ENCODE assay signal across 17 cellular contexts in genomic region chr7:64733550-64734240, GRCh38.
DNase-seq lines count a peak whose midpoint lies in the region; ATAC-seq and TF ChIP-seq lines count a peak whose summit lies in the region.
"Had no signal": no experiment of that assay in that cellular context is flagged by ENCODE, and none has a peak within 500 bp of the region (broad histone marks: within the 10 kb centered on the region; RNA-seq: fewer than 3 reads in every experiment).

No MANE protein-coding gene starts in this region.

- DNase-seq in SK-N-SH (peak; percentile 19), HuH-7 (ENCODE audit: low spot score) (peak; percentile 23), Panc1 (ENCODE audit: low read depth, low spot score) (no peak), osteoblast (ENCODE audit: insufficient read length, low spot score, missing footprints) (peak; percentile 45)
- no peak for DNase-seq in effector CD8-positive, alpha-beta T cell (lab: John Stamatoyannopoulos, UW)
- no peak for DNase-seq in stimulated activated naive B cell treated with anti-CD40 and anti-IgM and Interleukin-4, amounts not matched to agents 10 μg/mL and 1 μg/mL and 100 μg/mL, for 72 hours
- DNase-seq: DMS79, GM23248, KBM-7, NCI-H1105, NCI-H2029, NCI-H2227 treated with DMSO at 0.1 percent for 48 hours, NCI-H510A, Right ventricle myocardium superior had no signal

- no peaks in the 10 kb centered on the region for H3K27me3 Mint-ChIP-seq in stimulated activated naive B cell treated with anti-CD40 and anti-IgM and Interleukin-4, amounts not matched to agents 10 μg/mL and 1 μg/mL and 100 μg/mL, for 72 hours

- in situ Hi-C loops in Panc1 (cut with HindIII; ENCODE audit: low pct_unique_long_range_greater_than_20kb, low sequenced_read_pairs): no loop called here

- no peak overlapping the region for H3K4me3 Mint-ChIP-seq in stimulated activated naive B cell treated with anti-CD40 and anti-IgM and Interleukin-4, amounts not matched to agents 10 μg/mL and 1 μg/mL and 100 μg/mL, for 72 hours

- H3K27ac ChIP-seq in SK-N-SH (ENCODE audit: low read depth in 2 of 2, low read length in 1 of 2): no peak overlapping the region
- no peak overlapping the region for H3K27ac ChIP-seq in Panc1 (ENCODE audit: low read length)
- no peak overlapping the region for H3K27ac ChIP-seq in osteoblast (ENCODE audit: low read depth, low read length)
- H3K27ac ChIP-seq: C4-2B, GM23248 had no signal

- no peaks in the 10 kb centered on the region for H3K9me2 ChIP-seq in SK-N-SH

- H3F3A ChIP-seq in SK-N-SH (replicated peaks; ENCODE audit: insufficient read depth): no peaks in the 10 kb centered on the region

- H3K9ac ChIP-seq in SK-N-SH: no peak overlapping the region
- H3K9ac ChIP-seq: GM23248 had no signal

- no peaks in the 10 kb centered on the region for H3K4me1 Mint-ChIP-seq in stimulated activated naive B cell treated with anti-CD40 and anti-IgM and Interleukin-4, amounts not matched to agents 10 μg/mL and 1 μg/mL and 100 μg/mL, for 72 hours

- H3K4me1 ChIP-seq in SK-N-SH (ENCODE audit: control insufficient read depth in 1 of 2, insufficient read depth in 2 of 2, low read depth in 1 of 2, low read length in 1 of 2) (no peaks in the 10 kb centered on the region), Panc1 (ENCODE audit: control insufficient read depth, insufficient read depth, low read length) (no peaks in the 10 kb centered on the region; the same call in 1 of the 2 replicates), osteoblast (ENCODE audit: insufficient read depth, low read length) (no peaks in the 10 kb centered on the region)

- peaks cover 2% of the 10 kb centered on the region in 2 donors for H3K36me3 Mint-ChIP-seq in stimulated activated naive B cell treated with anti-CD40 and anti-IgM and Interleukin-4, amounts not matched to agents 10 μg/mL and 1 μg/mL and 100 μg/mL, for 72 hours

- TF ChIP-seq EP300 in SK-N-SH (IDR thresholded peaks at IDR 0.05; ENCODE audit: borderline replicate concordance in 1 of 2, low read depth in 1 of 2, low read length in 1 of 2): no peak

- no peaks in the 10 kb centered on the region for H4K20me1 ChIP-seq in SK-N-SH (ENCODE audit: insufficient read depth)
- H4K20me1 ChIP-seq in osteoblast (ENCODE audit: insufficient read depth, low read length): no peaks in the 10 kb centered on the region

- POLR2A ChIA-PET in SK-N-SH (lab: Yijun Ruan, JAX) (no interaction called here), Panc1 (lab: Charles Lee) (no interaction called here)

- no peak overlapping the region for H3K27ac Mint-ChIP-seq in stimulated activated naive B cell treated with anti-CD40 and anti-IgM and Interleukin-4, amounts not matched to agents 10 μg/mL and 1 μg/mL and 100 μg/mL, for 72 hours

- H3K4me3 ChIP-seq in SK-N-SH (ENCODE audit: low read depth in 2 of 2, low read length in 1 of 2) (no peak overlapping the region), Panc1 (ENCODE audit: low read depth in 2 of 2, low read length in 2 of 2) (no peak overlapping the region), osteoblast (ENCODE audit: insufficient read depth, low read length) (no peak overlapping the region)
- H3K4me3 ChIP-seq: GM23248 had no signal

- H3K4me2 ChIP-seq in SK-N-SH (no peak overlapping the region), osteoblast (ENCODE audit: insufficient read depth, low read length) (no peak overlapping the region)

- no peak overlapping the region for H2AFZ ChIP-seq in SK-N-SH (ENCODE audit: low read depth)
- no peak overlapping the region for H2AFZ ChIP-seq in osteoblast (ENCODE audit: low read length)
- H2AFZ ChIP-seq: GM23248 had no signal

- BruUV-seq in Panc1 (replicated peaks; lab: Mats Ljungman, UMichigan): no TSS peak

- H3K9me3 Mint-ChIP-seq in stimulated activated naive B cell treated with anti-CD40 and anti-IgM and Interleukin-4, amounts not matched to agents 10 μg/mL and 1 μg/mL and 100 μg/mL, for 72 hours: peaks cover 5 to 10% of the 10 kb centered on the region in 2 donors

- H3K36me3 ChIP-seq in SK-N-SH (replicated peaks in 1 of 2; ENCODE audit: control insufficient read depth in 1 of 2, insufficient read depth in 2 of 2, low read length in 1 of 2) (no peaks in the 10 kb centered on the region), Panc1 (ENCODE audit: control insufficient read depth, insufficient read depth, low read length) (no peaks in the 10 kb centered on the region), osteoblast (ENCODE audit: insufficient read depth, low read length) (no peaks in the 10 kb centered on the region)

- TF ChIP-seq CTCF in SK-N-SH (IDR thresholded peaks at IDR 0.05) (no peak), Panc1 (IDR thresholded peaks at IDR 0.05) (no peak), osteoblast (IDR thresholded peaks at IDR 0.05; ENCODE audit: extremely low read depth, low read depth, low read length) (no peak)

- CTCF ChIA-PET in SK-N-SH (lab: Yijun Ruan, JAX): no interaction called here
- CTCF ChIA-PET in Panc1 (lab: Charles Lee): no interaction called here

- TF ChIP-seq RAD21 in SK-N-SH (IDR thresholded peaks at IDR 0.05; ENCODE audit: low read length): no peak

- WGBS in SK-N-SH (ENCODE audit: low lambda C conversion rate): 44% methylated on average over 8 of the region's 8 CpGs

- no peaks in the 10 kb centered on the region for H3K79me2 ChIP-seq in SK-N-SH (ENCODE audit: insufficient read depth)
- no peaks in the 10 kb centered on the region for H3K79me2 ChIP-seq in osteoblast (ENCODE audit: insufficient read depth, low read length)

- intact Hi-C loops in Panc1 (cut with micrococcal nuclease; ENCODE audit: unreplicated experiment): no loop called here

- H3K9me3 ChIP-seq in SK-N-SH (no peaks in the 10 kb centered on the region; the same call in 1 of the 2 replicates), Panc1 (ENCODE audit: control insufficient read depth, insufficient read depth, low read depth, low read length) (no peaks in the 10 kb centered on the region), osteoblast (ENCODE audit: low read depth, low read length) (no peaks in the 10 kb centered on the region)

- H3K27me3 ChIP-seq in SK-N-SH (ENCODE audit: insufficient read depth): no peaks in the 10 kb centered on the region
- no peaks in the 10 kb centered on the region for H3K27me3 ChIP-seq in Panc1 (ENCODE audit: control insufficient read depth, insufficient read depth, low read length)
- no peaks in the 10 kb centered on the region for H3K27me3 ChIP-seq in osteoblast (ENCODE audit: insufficient read depth, low read length)

- ATAC-seq in SK-N-SH treated with all-trans-retinoic acid at 6 μM for 48 hours (no peak), Panc1 (0 out of 2 replicates have a peak, but pooled peaks have one; percentile 53), GM21515 (IDR thresholded peaks at IDR 0.05; ENCODE audit: unreplicated experiment) (no peak)
- ATAC-seq in stimulated activated naive B cell treated with anti-CD40 and anti-IgM and Interleukin-4, amounts not matched to agents 10 μg/mL and 1 μg/mL and 100 μg/mL, for 72 hours (replicated peaks): no peak

TF ChIP-seq in SK-N-SH, 30 proteins besides CTCF, POLR2A, EP300 and RAD21:
- TF ChIP-seq TEAD4 (IDR thresholded peaks at IDR 0.05; ENCODE audit: borderline replicate concordance, insufficient read depth) (no peak), FOXJ3 (CRISPR knock-in tag; IDR thresholded peaks at IDR 0.05) (no peak)

TF ChIP-seq in SK-N-SH treated with all-trans-retinoic acid at 6 μM for 48 hours, 23 proteins besides CTCF, POLR2A, EP300 and RAD21 (continues in another document):
- TF ChIP-seq OSR1 (CRISPR knock-in tag; IDR thresholded peaks at IDR 0.05): no peak
- no peak for TF ChIP-seq POU6F1 (CRISPR knock-in tag; IDR thresholded peaks at IDR 0.05; ENCODE audit: borderline replicate concordance, low read depth)
- no peak for TF ChIP-seq ZNF8 (CRISPR knock-in tag; IDR thresholded peaks at IDR 0.05)
- no peak for TF ChIP-seq ZNF565 (CRISPR knock-in tag; conservative IDR thresholded peaks at IDR 0.05; ENCODE audit: low read depth)
- TF ChIP-seq TCF4 (CRISPR knock-in tag; IDR thresholded peaks at IDR 0.05; ENCODE audit: borderline replicate concordance): no peak
- TF ChIP-seq CSDC2 (CRISPR knock-in tag; IDR thresholded peaks at IDR 0.05): no peak
- no peak for TF ChIP-seq ESRRG (CRISPR knock-in tag; IDR thresholded peaks at IDR 0.05)
- no peak for TF ChIP-seq RARB (CRISPR knock-in tag; IDR thresholded peaks at IDR 0.05)
- TF ChIP-seq CSRNP3 (CRISPR knock-in tag; IDR thresholded peaks at IDR 0.05): no peak
- no peak for TF ChIP-seq BACH2 (CRISPR knock-in tag; IDR thresholded peaks at IDR 0.05; ENCODE audit: borderline replicate concordance)
- TF ChIP-seq ISL1 (CRISPR knock-in tag; IDR thresholded peaks at IDR 0.05): no peak

Comparison
In these comparisons a context has a peak if more than half of its experiments do, and no peak if none do; other contexts are left out.
1. DNase-seq: peak in SK-N-SH (single experiment), HuH-7 (single experiment) and osteoblast (single experiment); none in Panc1 (single experiment), effector CD8-positive, alpha-beta T cell (single experiment) and stimulated activated naive B cell treated with anti-CD40 and anti-IgM and Interleukin-4, amounts not matched to agents 10 μg/mL and 1 μg/mL and 100 μg/mL, for 72 hours (single experiment).